Comparison of ENCODE assay signal across 8 cellular contexts in the genomic region with DNA sequence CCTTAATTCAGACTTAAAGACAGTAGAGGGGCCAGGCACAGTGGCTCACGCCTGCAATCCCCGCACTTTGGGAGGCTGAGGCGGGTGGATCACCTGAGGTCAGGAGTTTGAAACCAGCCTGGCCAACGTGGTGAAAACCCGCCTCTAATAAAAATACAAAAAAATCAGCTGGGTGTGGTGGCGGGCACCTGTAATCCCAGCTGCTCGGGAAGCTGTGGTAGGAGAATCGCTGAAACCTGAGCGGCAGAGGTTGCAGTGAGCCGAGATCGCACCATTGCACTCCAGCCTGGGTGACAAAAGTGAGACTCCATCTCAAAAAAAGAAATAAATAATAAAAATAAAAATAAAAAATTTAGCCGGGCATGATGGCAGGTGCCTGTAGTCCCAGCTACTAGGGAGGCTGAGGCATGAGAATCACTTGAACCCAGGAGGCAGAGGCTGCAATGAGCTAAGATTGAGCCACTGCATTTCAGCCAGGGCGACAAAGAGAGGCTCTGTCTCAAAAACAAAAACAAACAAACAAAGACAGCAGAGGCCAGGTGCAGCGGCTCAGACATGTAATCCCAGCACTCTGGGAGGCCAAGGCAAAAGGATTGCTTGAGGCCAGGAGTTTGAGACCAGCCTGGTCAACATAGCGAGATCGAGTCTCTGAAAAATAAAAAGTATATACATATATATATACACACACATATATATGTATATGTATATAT. TPM values are rescaled to one million over a fixed set of nuclear protein-coding genes. Genes with fewer than 3 reads are reported as not detected.
DNase-seq lines count a peak whose midpoint lies in the region; ATAC-seq and TF ChIP-seq lines count a peak whose summit lies in the region.
"Not testable (repeated sequence)": the region's sequence is repeated elsewhere in the genome, so short reads cannot be mapped to it uniquely, and the experiment has no call there.

No MANE protein-coding gene starts in this region.

- H3K9me3 ChIP-seq in BLaER1 treated with 17β-estradiol and CSF1 and Interleukin-3, amounts not matched to agents 10 nM and 100 nM (replicated peaks in 1 of 11); HUES64 (ENCODE audit: insufficient read depth, low read depth, low read length); T-helper 17 cell (ENCODE audit: control insufficient read depth, low read length, poor library complexity, severe bottlenecking); iPS-15b (ENCODE audit: control insufficient read depth, insufficient read depth, low read length); spleen: not testable (repeated sequence)

- not testable (repeated sequence) for ATAC-seq in T-helper 17 cell; naive thymus-derived CD8-positive, alpha-beta T cell

- peaks cover 59 to 100% (median 83%) of the 10 kb centered on the region in 10 experiments for H3K4me1 ChIP-seq in BLaER1 treated with 17β-estradiol and CSF1 and Interleukin-3, amounts not matched to agents 10 nM and 100 nM
- peaks cover 76% of the 10 kb centered on the region for H3K4me1 ChIP-seq in HUES64 (ENCODE audit: insufficient read depth, low read length)
- H3K4me1 ChIP-seq in iPS-15b (ENCODE audit: control insufficient read depth, insufficient read depth, low read length): peaks cover 46% of the 10 kb centered on the region
- peaks cover 76 to 100% (median 99%) of the 10 kb centered on the region in 6 donors for H3K4me1 ChIP-seq in spleen

- H3K27me3 Mint-ChIP-seq in T-helper 17 cell; activated naive CD8-positive, alpha-beta T cell treated with anti-CD3 and anti-CD28 coated beads for 36 hours; naive thymus-derived CD8-positive, alpha-beta T cell: not testable (repeated sequence)

- peak overlapping the region in 8 of 11 experiments; percentile 6 to 62 (median 48); a peak in 10 of 22 replicates for H3K9ac ChIP-seq in BLaER1 treated with 17β-estradiol and CSF1 and Interleukin-3, amounts not matched to agents 10 nM and 100 nM
- H3K9ac ChIP-seq in HUES64 (ENCODE audit: low read depth, low read length); iPS-15b (ENCODE audit: low read depth, low read length): not testable (repeated sequence)

- H4K20me1 ChIP-seq in BLaER1 treated with 17β-estradiol and CSF1 and Interleukin-3, amounts not matched to agents 10 nM and 100 nM: peaks cover 98 to 100% (median 100%) of the 10 kb centered on the region in 11 experiments

- H3K4me1 Mint-ChIP-seq in T-helper 17 cell: peaks cover 88% of the 10 kb centered on the region
- H3K4me1 Mint-ChIP-seq in activated naive CD8-positive, alpha-beta T cell treated with anti-CD3 and anti-CD28 coated beads for 36 hours: peaks cover 90% of the 10 kb centered on the region
- H3K4me1 Mint-ChIP-seq in naive thymus-derived CD8-positive, alpha-beta T cell: peaks cover 70 to 98% (median 97%) of the 10 kb centered on the region in 4 donors

- H3K4me3 Mint-ChIP-seq in T-helper 17 cell: peak overlapping the region; percentile 25
- H3K4me3 Mint-ChIP-seq in activated naive CD8-positive, alpha-beta T cell treated with anti-CD3 and anti-CD28 coated beads for 36 hours: not testable (repeated sequence)
- peak overlapping the region in 5 of 10 donors; percentile 38 to 77 (median 71) for H3K4me3 Mint-ChIP-seq in naive thymus-derived CD8-positive, alpha-beta T cell

- not testable (repeated sequence) for H3K9me3 Mint-ChIP-seq in activated naive CD8-positive, alpha-beta T cell treated with anti-CD3 and anti-CD28 coated beads for 36 hours; naive thymus-derived CD8-positive, alpha-beta T cell

- H3K4me3 ChIP-seq in BLaER1 treated with 17β-estradiol and CSF1 and Interleukin-3, amounts not matched to agents 10 nM and 100 nM: peak overlapping the region in 1 of 10 experiments; percentile 19; a peak in 2 of 20 replicates
- H3K4me3 ChIP-seq in HUES64 (ENCODE audit: low read length): not testable (repeated sequence)
- H3K4me3 ChIP-seq in iPS-15b (ENCODE audit: low read depth, low read length): peak overlapping the region; percentile 4
- H3K4me3 ChIP-seq in spleen: peak overlapping the region in 1 of 8 donors; percentile 37

- TF ChIP-seq CTCF in spleen (IDR thresholded peaks at IDR 0.05 in 8 of 11, conservative IDR thresholded peaks at IDR 0.05 in 3 of 11): not testable (repeated sequence)

- not testable (repeated sequence) for H3K36me3 Mint-ChIP-seq in T-helper 17 cell (ENCODE audit: low read depth)
- peaks cover 63% of the 10 kb centered on the region for H3K36me3 Mint-ChIP-seq in activated naive CD8-positive, alpha-beta T cell treated with anti-CD3 and anti-CD28 coated beads for 36 hours
- peaks cover 0 to 22% (median 0%) of the 10 kb centered on the region in 3 donors for H3K36me3 Mint-ChIP-seq in naive thymus-derived CD8-positive, alpha-beta T cell

- peak overlapping the region in 10 of 11 experiments; percentile 50 to 80 (median 65); a peak in 17 of 22 replicates for H3K27ac ChIP-seq in BLaER1 treated with 17β-estradiol and CSF1 and Interleukin-3, amounts not matched to agents 10 nM and 100 nM
- H3K27ac ChIP-seq in HUES64 (ENCODE audit: low read depth, low read length): peak overlapping the region; percentile 63
- H3K27ac ChIP-seq in spleen: peak overlapping the region in 5 of 8 donors; percentile 54 to 82 (median 75)

- POLR2A ChIA-PET in naive thymus-derived CD8-positive, alpha-beta T cell (lab: Charles Lee): interaction anchor here (0.7 to 4.8 kb wide), 2 partner anchors 12 to 97 kb away, joined by 3 to 26 read pairs; a partner anchor contains a TSS

- not testable (repeated sequence) for TF ChIP-seq POLR2A in spleen (IDR thresholded peaks at IDR 0.05)

- H3K27me3 ChIP-seq in BLaER1 treated with 17β-estradiol and CSF1 and Interleukin-3, amounts not matched to agents 10 nM and 100 nM; HUES64 (ENCODE audit: insufficient read depth, low read length); iPS-15b (ENCODE audit: control insufficient read depth, insufficient read depth, low read length); spleen (replicated peaks in 1 of 7): not testable (repeated sequence)

- peak overlapping the region; percentile 88 for H3K27ac Mint-ChIP-seq in T-helper 17 cell
- peak overlapping the region; percentile 95 for H3K27ac Mint-ChIP-seq in activated naive CD8-positive, alpha-beta T cell treated with anti-CD3 and anti-CD28 coated beads for 36 hours
- peak overlapping the region in 6 of 10 donors; percentile 19 to 82 (median 64) for H3K27ac Mint-ChIP-seq in naive thymus-derived CD8-positive, alpha-beta T cell

- DNase-seq in ELF-1 (ENCODE audit: low read depth, low spot score): peak; percentile 63
- not testable (repeated sequence) for DNase-seq in T-helper 17 cell; activated naive CD8-positive, alpha-beta T cell treated with anti-CD3 and anti-CD28 coated beads for 36 hours; naive thymus-derived CD8-positive, alpha-beta T cell; spleen

- 87% methylated on average over 14 of the region's 16 CpGs for WGBS in HUES64
- WGBS in spleen, 5 donors: 89 to 94% (median 92%) methylated on average over 16 of the region's 16 CpGs

- peaks cover 0 to 43% (median 7%) of the 10 kb centered on the region in 11 experiments; a peak in 11 of 22 replicates for H3K36me3 ChIP-seq in BLaER1 treated with 17β-estradiol and CSF1 and Interleukin-3, amounts not matched to agents 10 nM and 100 nM
- H3K36me3 ChIP-seq in HUES64 (ENCODE audit: insufficient read depth, low read length); iPS-15b (ENCODE audit: control insufficient read depth, insufficient read depth, low read length); spleen: not testable (repeated sequence)

- peak overlapping the region in 10 of 11 experiments; percentile 42 to 84 (median 76); a peak in 17 of 22 replicates for H3K4me2 ChIP-seq in BLaER1 treated with 17β-estradiol and CSF1 and Interleukin-3, amounts not matched to agents 10 nM and 100 nM

- intact Hi-C loops in spleen (cut with DNase I; ENCODE audit: low total_unique reads): loop anchor here (10.0 kb wide), 1 partner anchor 66 kb away; no protein-coding TSS in a partner anchor

RNA-seq across cellular contexts. Expression of a gene that starts 12.9 kb away (rescaled TPM):
- 30.6 TPM for polyA plus RNA-seq in HUES64 (2013, experiment 1 of 2)
- polyA plus RNA-seq in HUES64 (2013, experiment 2 of 2): 31.4 TPM
- 100 to 1,000 TPM; 142 to 187 TPM for total RNA-seq in T-helper 17 cell
- total RNA-seq in activated naive CD8-positive, alpha-beta T cell treated with anti-CD3 and anti-CD28 coated beads for 36 hours: 10 to 100 TPM; 60.9 to 65.5 TPM
- 100 to 1,000 TPM; 206 to 208 TPM for total RNA-seq in naive thymus-derived CD8-positive, alpha-beta T cell
- 10 to 100 TPM; 13.1 to 16.6 (median 13.2) TPM for polyA plus RNA-seq in naive thymus-derived CD8-positive, alpha-beta T cell
- 100 to 1,000 TPM in 5 of 7 donors, 10 to 100 TPM in 2; 89.5 to 173 (median 134) TPM for total RNA-seq in spleen
- 10 to 100 TPM; 10.9 to 18.1 (median 14.3) TPM for polyA plus RNA-seq in spleen
